Comparison of ENCODE assay signal across 9 cellular contexts in the genomic region with DNA sequence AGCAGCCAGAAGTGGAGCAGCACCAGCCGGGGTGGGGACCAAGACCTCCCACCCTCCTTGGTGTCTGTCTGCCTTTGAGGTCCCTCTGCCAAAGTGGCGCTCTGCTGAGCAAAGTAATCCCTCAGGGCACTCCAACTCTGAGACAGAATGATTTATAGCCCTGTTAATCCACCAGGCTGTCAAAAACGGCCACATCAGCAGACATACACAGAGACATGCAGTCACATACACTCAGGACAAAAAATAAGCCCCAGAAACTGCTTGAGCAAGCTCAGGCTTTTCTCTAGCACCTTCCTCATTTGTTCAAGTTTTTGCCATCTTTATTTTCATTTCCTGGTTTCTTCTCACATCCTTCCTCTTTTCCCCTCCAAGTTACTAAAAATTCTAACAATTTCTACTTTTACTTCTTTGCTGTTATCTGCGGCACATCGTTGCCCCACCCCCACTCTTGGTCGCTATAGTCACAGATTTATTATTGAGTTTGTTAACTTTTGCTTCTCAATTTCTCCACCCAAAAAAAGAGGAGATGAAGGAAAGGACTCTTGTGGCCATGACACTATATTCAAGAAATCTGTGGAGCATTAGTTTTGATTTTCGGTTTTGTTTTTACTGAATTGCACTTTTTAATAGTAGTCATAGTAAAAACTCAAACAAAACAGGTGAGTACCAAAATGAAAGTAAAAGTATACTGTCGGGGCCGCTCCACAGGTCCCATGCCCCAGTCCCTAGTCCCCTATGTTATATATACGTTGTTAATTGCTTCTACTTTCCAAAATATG. TPM values are rescaled to one million over a fixed set of nuclear protein-coding genes. Genes with fewer than 3 reads are reported as not detected.
DNase-seq lines count a peak whose midpoint lies in the region; ATAC-seq, FAIRE-seq and TF ChIP-seq lines count a peak whose summit lies in the region.
"Had no signal": no experiment of that assay in that cellular context is flagged by ENCODE, and none has a peak within 500 bp of the region (broad histone marks: within the 10 kb centered on the region; RNA-seq: fewer than 3 reads in every experiment).

No MANE protein-coding gene starts in this region.

- H3K27me3 ChIP-seq in naive thymus-derived CD4-positive, alpha-beta T cell (ENCODE audit: control insufficient read depth in 2 of 2, insufficient read depth in 2 of 2, low read length in 2 of 2) = no peaks in the 10 kb centered on the region
- no peaks in the 10 kb centered on the region for H3K27me3 ChIP-seq in GM23248 (replicated peaks; ENCODE audit: insufficient read depth)
- H3K27me3 ChIP-seq: adrenal gland had no signal

- H3K4me1 ChIP-seq in A549 (0 out of 3 replicates have a peak, but pooled peaks cover 3% of the 10 kb centered on the region), GM23248 (ENCODE audit: insufficient read depth) (peaks cover 10% of the 10 kb centered on the region)
- peaks cover 13 to 15% of the 10 kb centered on the region in 2 donors for H3K4me1 ChIP-seq in naive thymus-derived CD4-positive, alpha-beta T cell (ENCODE audit: control insufficient read depth in 2 of 2, insufficient read depth in 2 of 2, low read length in 2 of 2)
- H3K4me1 ChIP-seq: adrenal gland had no signal

- H3K4me2 ChIP-seq in A549 (peak overlapping the region; percentile 66), GM23248 (ENCODE audit: unreplicated experiment) (no peak overlapping the region)

- in situ Hi-C loops in GM23248 (cut with MboI) = no loop called here

- no peak for TF ChIP-seq RAD21 in A549 (conservative IDR thresholded peaks at IDR 0.05 in 1 of 2, IDR thresholded peaks at IDR 0.05 in 1 of 2)

- H4K20me1 ChIP-seq in GM23248 (ENCODE audit: insufficient read depth) = no peaks in the 10 kb centered on the region

- FAIRE-seq in A549 (lab: Jason Lieb, UNC) = no peak

- H3K27ac Mint-ChIP-seq in activated naive CD8-positive, alpha-beta T cell treated with anti-CD3 and anti-CD28 coated beads, Interleukin-2, amount 10 ng/mL, durations not matched to agents 7 days and 5 days = peak overlapping the region; percentile 94
- H3K27ac Mint-ChIP-seq in naive thymus-derived CD4-positive, alpha-beta T cell = peak overlapping the region; percentile 92 to 97 (median 95)

- no peaks in the 10 kb centered on the region for H3K9me3 ChIP-seq in A549
- H3K9me3 ChIP-seq in naive thymus-derived CD4-positive, alpha-beta T cell (ENCODE audit: control insufficient read depth in 2 of 3, low read length in 3 of 3) = no peaks in the 10 kb centered on the region
- H3K9me3 ChIP-seq in GM23248 (ENCODE audit: low read depth) = no peaks in the 10 kb centered on the region
- H3K9me3 ChIP-seq: adrenal gland had no signal

- no peaks in the 10 kb centered on the region for H3K27me3 Mint-ChIP-seq in activated naive CD8-positive, alpha-beta T cell treated with anti-CD3 and anti-CD28 coated beads, Interleukin-2, amount 10 ng/mL, durations not matched to agents 7 days and 5 days
- H3K27me3 Mint-ChIP-seq in naive thymus-derived CD4-positive, alpha-beta T cell = no peaks in the 10 kb centered on the region

- DNase-seq in A549 (ENCODE audit: low read depth in 1 of 2, low spot score in 1 of 2) = no peak
- peak; percentile 84 for DNase-seq in NCI-H69 (lab: John Stamatoyannopoulos, UW)
- DNase-seq in activated naive CD8-positive, alpha-beta T cell treated with anti-CD3 and anti-CD28 coated beads, Interleukin-2, amount 10 ng/mL, durations not matched to agents 7 days and 5 days = no peak
- DNase-seq in naive thymus-derived CD4-positive, alpha-beta T cell = peak in 7 of 9 donors; percentile 32 to 62 (median 46)
- no peak for DNase-seq in GM23248
- no peak for DNase-seq in effector CD8-positive, alpha-beta T cell (lab: John Stamatoyannopoulos, UW)

- H3K36me3 Mint-ChIP-seq in activated naive CD8-positive, alpha-beta T cell treated with anti-CD3 and anti-CD28 coated beads, Interleukin-2, amount 10 ng/mL, durations not matched to agents 7 days and 5 days = peaks cover 2% of the 10 kb centered on the region
- peaks cover 0 to 3% (median 0%) of the 10 kb centered on the region in 5 donors for H3K36me3 Mint-ChIP-seq in naive thymus-derived CD4-positive, alpha-beta T cell

- ATAC-seq in A549 (peak in 1 of 2 experiments; percentile 50; a peak in 3 of 6 replicates), GM18867 (IDR thresholded peaks at IDR 0.05; ENCODE audit: unreplicated experiment) (peak; percentile 72), HG03039 (IDR thresholded peaks at IDR 0.05; ENCODE audit: unreplicated experiment) (peak; percentile 62)
- peak; percentile 84 for ATAC-seq in activated naive CD8-positive, alpha-beta T cell treated with anti-CD3 and anti-CD28 coated beads, Interleukin-2, amount 10 ng/mL, durations not matched to agents 7 days and 5 days (ENCODE audit: low read depth)
- ATAC-seq in naive thymus-derived CD4-positive, alpha-beta T cell = peak; percentile 71

- 14% methylated on average over 10 of the region's 10 CpGs for WGBS in A549 (ENCODE audit: missing lambda C conversion rate)
- 75% methylated on average over 10 of the region's 10 CpGs for WGBS in GM23248 (ENCODE audit: low coverage in 1 of 2, low lambda C conversion rate in 2 of 2, missing lambda C conversion rate in 2 of 2), 2 experiments

- TF ChIP-seq EP300 in A549 (IDR thresholded peaks at IDR 0.05) = no peak

- H3K9me2 ChIP-seq in GM23248 (ENCODE audit: insufficient read depth) = no peaks in the 10 kb centered on the region

- no peak for TF ChIP-seq CTCF in A549 (IDR thresholded peaks at IDR 0.05)

- CTCF ChIA-PET in A549 (lab: Yijun Ruan, JAX) = interaction anchor here (1.9 kb wide), 1 partner anchor 12 kb away, joined by 7 read pairs; no protein-coding TSS in a partner anchor
- CTCF ChIA-PET in naive thymus-derived CD4-positive, alpha-beta T cell (lab: Charles Lee) = no interaction called here

- peak overlapping the region; percentile 88 for H3K4me3 Mint-ChIP-seq in activated naive CD8-positive, alpha-beta T cell treated with anti-CD3 and anti-CD28 coated beads, Interleukin-2, amount 10 ng/mL, durations not matched to agents 7 days and 5 days
- peak overlapping the region; percentile 87 to 96 (median 92) for H3K4me3 Mint-ChIP-seq in naive thymus-derived CD4-positive, alpha-beta T cell

- 0 out of 2 replicates have a peak, but pooled peaks cover 4% of the 10 kb centered on the region for H3F3A ChIP-seq in GM23248 (ENCODE audit: insufficient read depth)

- H2AFZ ChIP-seq in GM23248 = no peak overlapping the region

- H3K79me2 ChIP-seq in GM23248 (ENCODE audit: insufficient read depth) = no peaks in the 10 kb centered on the region

- no peaks in the 10 kb centered on the region for H3K36me3 ChIP-seq in naive thymus-derived CD4-positive, alpha-beta T cell (ENCODE audit: control insufficient read depth in 2 of 3, insufficient read depth in 3 of 3, low read length in 3 of 3)
- no peaks in the 10 kb centered on the region for H3K36me3 ChIP-seq in GM23248 (ENCODE audit: low read depth)
- H3K36me3 ChIP-seq: adrenal gland had no signal

- intact Hi-C loops in naive thymus-derived CD4-positive, alpha-beta T cell (cut with micrococcal nuclease) = loop anchor here (1.0 to 5.0 kb wide), 6 partner anchors 11 to 922 kb away; a partner anchor contains a TSS

- no peaks in the 10 kb centered on the region for H3K9me3 Mint-ChIP-seq in activated naive CD8-positive, alpha-beta T cell treated with anti-CD3 and anti-CD28 coated beads, Interleukin-2, amount 10 ng/mL, durations not matched to agents 7 days and 5 days
- peaks cover 0 to 1% (median 0%) of the 10 kb centered on the region in 11 donors for H3K9me3 Mint-ChIP-seq in naive thymus-derived CD4-positive, alpha-beta T cell

- H3K4me3 ChIP-seq in A549 (peak overlapping the region; percentile 38), GM23248 (no peak overlapping the region)
- H3K4me3 ChIP-seq in naive thymus-derived CD4-positive, alpha-beta T cell (ENCODE audit: low read length) = peak overlapping the region; percentile 61

- H3K27ac ChIP-seq in A549 = peak overlapping the region in 1 of 2 experiments; percentile 3; a peak in 2 of 6 replicates
- peak overlapping the region; percentile 59 for H3K27ac ChIP-seq in naive thymus-derived CD4-positive, alpha-beta T cell (ENCODE audit: low read depth, low read length)
- no peak overlapping the region for H3K27ac ChIP-seq in GM23248

- no peak for TF ChIP-seq POLR2A in A549 (IDR thresholded peaks at IDR 0.05; ENCODE audit: low read length)

- peaks cover 27% of the 10 kb centered on the region for H3K4me1 Mint-ChIP-seq in activated naive CD8-positive, alpha-beta T cell treated with anti-CD3 and anti-CD28 coated beads, Interleukin-2, amount 10 ng/mL, durations not matched to agents 7 days and 5 days
- H3K4me1 Mint-ChIP-seq in naive thymus-derived CD4-positive, alpha-beta T cell = peaks cover 32 to 47% (median 38%) of the 10 kb centered on the region in 7 donors

- no peak overlapping the region for H3K9ac ChIP-seq in GM23248

- POLR2A ChIA-PET in A549 (lab: Yijun Ruan, JAX) = no interaction called here
- POLR2A ChIA-PET in activated naive CD8-positive, alpha-beta T cell treated with anti-CD3 and anti-CD28 coated beads, Interleukin-2, amount 10 ng/mL, durations not matched to agents 7 days and 5 days (lab: Charles Lee) = no interaction called here
- POLR2A ChIA-PET in naive thymus-derived CD4-positive, alpha-beta T cell (lab: Charles Lee) = no interaction called here

TF ChIP-seq in A549, 52 proteins besides CTCF, POLR2A, EP300 and RAD21 (continues in another document):
- TF ChIP-seq NPAS2 (CRISPR knock-in tag; IDR thresholded peaks at IDR 0.05; ENCODE audit: borderline replicate concordance) (no peak), EHF (CRISPR knock-in tag; IDR thresholded peaks at IDR 0.05) (no peak)

RNA-seq across cellular contexts. Expression of a gene that starts 17.4 kb away (rescaled TPM):
- polyA plus RNA-seq in A549 (2011; rRNA removed) (0.15 and 0.18 TPM in 2 replicates), A549 (2017; fragmentation: RNase III; extraction: RNeasy Plus Mini Kit Qiagen cat#74134 plus additional on column Dnase treatment) (0.34 to 0.50 TPM (median 0.37 TPM) in 3 replicates), GM23248 (2016; fragmentation: Nextera tagmentation; extraction: Ambion mirVana) (0.09 and 0.19 TPM in 2 replicates)
- polyA plus RNA-seq in A549 (2012; cell fraction: cytosol; rRNA removed) = 0.34 and 0.48 TPM in 2 replicates
- 0.60 and 0.80 TPM in 2 replicates for polyA plus RNA-seq in A549 (2012; cell fraction: nucleus; rRNA removed)
- 0.73 and 1.0 TPM in 2 replicates for polyA minus RNA-seq in A549 (2011; rRNA and poly(A)+ RNA removed)
- 1 to 10 TPM; 5.3 to 6.3 TPM for total RNA-seq in activated naive CD8-positive, alpha-beta T cell treated with anti-CD3 and anti-CD28 coated beads, Interleukin-2, amount 10 ng/mL, durations not matched to agents 7 days and 5 days
- total RNA-seq in naive thymus-derived CD4-positive, alpha-beta T cell = 10 to 100 TPM in 1 of 5 experiments, 1 to 10 TPM in 3, under 1 TPM in 1; 0.36 to 14.4 (median 1.3) TPM
- polyA plus RNA-seq in naive thymus-derived CD4-positive, alpha-beta T cell = under 1 TPM; 0.21 to 0.25 TPM
- total RNA-seq in GM23248 (2014; rRNA removed; shearing (Covaris generic)) = 0.65 TPM in 1 of 2 replicates, not detected in the other

Comparison
In these comparisons a context has a peak if more than half of its experiments do, and no peak if none do; other contexts are left out.
1. DNase-seq: peak in NCI-H69 (single experiment) and naive thymus-derived CD4-positive, alpha-beta T cell (7 of 9); none in A549 (0 of 2), activated naive CD8-positive, alpha-beta T cell treated with anti-CD3 and anti-CD28 coated beads, Interleukin-2, amount 10 ng/mL, durations not matched to agents 7 days and 5 days (single experiment), GM23248 (single experiment) and effector CD8-positive, alpha-beta T cell (single experiment).